9 cellular contexts compared by ENCODE assay signal in the genomic region with DNA sequence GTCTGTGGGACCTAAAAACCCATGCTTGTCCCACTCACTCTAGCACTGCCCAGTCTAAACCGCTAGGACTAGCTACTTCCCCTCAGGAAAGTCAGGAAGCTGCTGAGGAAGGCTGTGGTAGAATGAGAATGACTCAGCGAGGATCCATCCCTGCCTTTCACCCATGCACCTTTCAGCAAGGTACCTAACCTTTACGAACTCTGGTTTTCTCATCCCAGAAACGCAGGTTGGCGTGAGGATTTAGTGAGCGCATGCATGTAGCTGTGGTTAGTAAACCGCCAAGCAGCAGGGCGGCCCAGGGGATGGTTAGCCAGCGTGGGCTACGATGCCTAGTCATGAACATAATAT. TPM values are rescaled to one million over a fixed set of nuclear protein-coding genes. Genes with fewer than 3 reads are reported as not detected.
A peak's percentile ranks its signal among the peaks of the same experiment; 100 is the strongest.
DNase-seq lines count a peak whose midpoint lies in the region; ATAC-seq and TF ChIP-seq lines count a peak whose summit lies in the region.
"Had no signal": no experiment of that assay in that cellular context is flagged by ENCODE, and none has a peak within 500 bp of the region (broad histone marks: within the 10 kb centered on the region; RNA-seq: fewer than 3 reads in every experiment).

No MANE protein-coding gene starts in this region.

- peak; percentile 2 for ATAC-seq in GM19395 (IDR thresholded peaks at IDR 0.05; ENCODE audit: unreplicated experiment)

- H3K36me3 ChIP-seq in A673 (ENCODE audit: insufficient read depth, low read length, poor library complexity, severe bottlenecking) (no peaks in the 10 kb centered on the region), Loucy (ENCODE audit: insufficient read depth, low read length) (no peaks in the 10 kb centered on the region)
- H3K36me3 ChIP-seq: ovary had no signal

- H3K9me2 ChIP-seq in Loucy (replicated peaks; ENCODE audit: low read depth, low read length) = no peaks in the 10 kb centered on the region

- H3K4me2 ChIP-seq in Loucy (ENCODE audit: low read depth, low read length, poor library complexity, severe bottlenecking) = peak overlapping the region; percentile 78

- peak overlapping the region; percentile 93 for H2AFZ ChIP-seq in Loucy (ENCODE audit: low read length)

- peak overlapping the region; percentile 64 for H3K9ac ChIP-seq in Loucy (ENCODE audit: low read depth, low read length, poor library complexity, severe bottlenecking)

- peaks cover 30% of the 10 kb centered on the region; the same call in 1 of the 2 replicates for H3K79me2 ChIP-seq in Loucy (ENCODE audit: insufficient read depth, low read length)

- H3K27me3 ChIP-seq in A673 (replicated peaks; ENCODE audit: insufficient read depth, low read depth, low read length, poor library complexity) = no peaks in the 10 kb centered on the region
- no peaks in the 10 kb centered on the region for H3K27me3 ChIP-seq in Loucy (ENCODE audit: insufficient read depth, low read length, poor library complexity, severe bottlenecking)
- H3K27me3 ChIP-seq: ovary had no signal

- peak overlapping the region; percentile 31 for H3K27ac ChIP-seq in A673 (ENCODE audit: low read depth, low read length, poor library complexity, severe bottlenecking)

- BruUV-seq in A673 (replicated peaks; lab: Mats Ljungman, UMichigan) = no TSS peak

- no peaks in the 10 kb centered on the region for H3K4me1 ChIP-seq in A673 (ENCODE audit: insufficient read depth, low read length, poor library complexity, severe bottlenecking)
- peaks cover 36% of the 10 kb centered on the region for H3K4me1 ChIP-seq in Loucy (ENCODE audit: insufficient read depth, low read length, poor library complexity, severe bottlenecking)

- H4K20me1 ChIP-seq in Loucy (ENCODE audit: insufficient read depth, low read length, poor library complexity, severe bottlenecking) = no peaks in the 10 kb centered on the region

- H3K9me3 ChIP-seq in A673 (ENCODE audit: low read depth, low read length, poor library complexity, severe bottlenecking) (no peaks in the 10 kb centered on the region), Loucy (ENCODE audit: insufficient read depth, low read depth, low read length) (no peaks in the 10 kb centered on the region)
- H3K9me3 ChIP-seq: ovary had no signal

- TF ChIP-seq CTCF in A673 (conservative IDR thresholded peaks at IDR 0.05; ENCODE audit: low read depth, low read length) (no peak), Loucy (conservative IDR thresholded peaks at IDR 0.05; ENCODE audit: low read length) (no peak)

- POLR2A ChIA-PET in A673 (lab: Charles Lee; ENCODE audit: low non-redundant PET) = no interaction called here

- H3F3A ChIP-seq in Loucy (ENCODE audit: low read depth) = no peaks in the 10 kb centered on the region

- DNase-seq in A673 (ENCODE audit: low spot score) = no peak
- peak; percentile 21 for DNase-seq in activated T-cell treated with anti-CD3 and anti-CD28 coated beads for 4 hours
- peak; percentile 74 for DNase-seq in glomerular visceral epithelial cell (ENCODE audit: extremely low spot score)
- DNase-seq in pons (ENCODE audit: low spot score) = peak; percentile 58
- DNase-seq in NCI-H526 treated with DMSO at 0.1 percent for 48 hours (lab: John Stamatoyannopoulos, UW) = no peak
- DNase-seq in NCI-H2196 treated with DMSO at 0.1 percent for 48 hours (lab: John Stamatoyannopoulos, UW; ENCODE audit: unreplicated experiment) = no peak

- CTCF ChIA-PET in A673 (lab: Charles Lee) = no interaction called here

- H3K4me3 ChIP-seq in A673 (ENCODE audit: low read depth, low read length, poor library complexity, severe bottlenecking) (peak overlapping the region; percentile 63), Loucy (ENCODE audit: low read length, poor library complexity, severe bottlenecking) (peak overlapping the region; percentile 68)

- intact Hi-C loops in A673 (cut with micrococcal nuclease; ENCODE audit: unreplicated experiment) = loop anchor here (1.0 kb wide), 1 partner anchor 92 kb away; no protein-coding TSS in a partner anchor

RNA-seq across cellular contexts. Expression of gene RFFL, which starts 26.3 kb away (rescaled TPM):
- total RNA-seq in A673 (2021) = 9.7 and 10.5 TPM in 2 replicates

RNA-seq across cellular contexts. Expression of gene RAD51D, which starts 29.8 kb away (rescaled TPM):
- 10.2 and 12.1 TPM in 2 replicates for total RNA-seq in A673 (2021)

RNA-seq across cellular contexts. Expression of gene FNDC8, which starts 31.6 kb away (rescaled TPM):
- not detected in 2 replicates for total RNA-seq in A673 (2021)
- total RNA-seq: ovary had no signal

RNA-seq across cellular contexts. Expression of gene NLE1, which starts 52.3 kb away (rescaled TPM):
- 18.1 and 23.3 TPM in 2 replicates for total RNA-seq in A673 (2021)

RNA-seq across cellular contexts. Expression of gene UNC45B, which starts 57.8 kb away (rescaled TPM):
- total RNA-seq in A673 (2021) = not detected in 2 replicates

Comparison
In these comparisons a context has a peak if more than half of its experiments do, and no peak if none do; other contexts are left out.
1. DNase-seq: peak in activated T-cell treated with anti-CD3 and anti-CD28 coated beads for 4 hours (single experiment), glomerular visceral epithelial cell (single experiment) and pons (single experiment); none in A673 (single experiment), NCI-H526 treated with DMSO at 0.1 percent for 48 hours (single experiment) and NCI-H2196 treated with DMSO at 0.1 percent for 48 hours (single experiment).